ENCODE assay signal across 24 cellular contexts in genomic region chr12:47843226-47843980, GRCh38. TPM values are rescaled to one million over a fixed set of nuclear protein-coding genes. Genes with fewer than 3 reads are reported as not detected.
A peak's percentile ranks its signal among the peaks of the same experiment; 100 is the strongest.
DNase-seq lines count a peak whose midpoint lies in the region; ATAC-seq and TF ChIP-seq lines count a peak whose summit lies in the region.
"Had no signal": no experiment of that assay in that cellular context is flagged by ENCODE, and none has a peak within 500 bp of the region (broad histone marks: within the 10 kb centered on the region; RNA-seq: fewer than 3 reads in every experiment).

No MANE protein-coding gene starts in this region.

- H3K4me1 ChIP-seq in HUES6 (ENCODE audit: control insufficient read depth, insufficient read depth, low read length) (peaks cover 23% of the 10 kb centered on the region), endodermal cell (ENCODE audit: control insufficient read depth, insufficient read depth, low read length) (no peaks in the 10 kb centered on the region), trophoblast cell (ENCODE audit: control insufficient read depth in 1 of 2, insufficient read depth in 2 of 2, low read length in 2 of 2) (peaks cover 2 to 5% of the 10 kb centered on the region in 2 experiments)
- H3K4me1 ChIP-seq: adrenal gland had no signal

- H3K36me3 Mint-ChIP-seq in endodermal cell (ENCODE audit: low read depth), result no peaks in the 10 kb centered on the region

- 69 to 83% methylated on average over 18 to 25 of the region's 25 CpGs for WGBS in endodermal cell (ENCODE audit: insufficient coverage in 1 of 2, insufficient read length in 1 of 2), 2 experiments
- WGBS in trophoblast cell (ENCODE audit: extremely low coverage, insufficient coverage, insufficient read length), result no CpG with 5 or more reads among the region's 25 CpGs

- no peak overlapping the region for H3K18ac ChIP-seq in trophoblast cell (ENCODE audit: low read length)

- H3K27me3 ChIP-seq in HUES6 (ENCODE audit: control insufficient read depth, insufficient read depth, low read length), result peaks cover 13% of the 10 kb centered on the region; the same call in 1 of the 2 replicates
- no peaks in the 10 kb centered on the region for H3K27me3 ChIP-seq in endodermal cell (ENCODE audit: control insufficient read depth, insufficient read depth, low read length, poor library complexity, severe bottlenecking)
- no peaks in the 10 kb centered on the region for H3K27me3 ChIP-seq in trophoblast cell (ENCODE audit: insufficient read depth, low read length)
- H3K27me3 ChIP-seq: adrenal gland, upper lobe of left lung had no signal

- no peak overlapping the region for H4K8ac ChIP-seq in trophoblast cell (ENCODE audit: low read depth, low read length)

- H2BK5ac ChIP-seq in trophoblast cell (ENCODE audit: low read depth, low read length, poor library complexity), result no peak overlapping the region

- H3K4me3 ChIP-seq in HUES6 (ENCODE audit: low read depth, low read length) (peak overlapping the region; percentile 17; the same call in 1 of the 2 replicates), endodermal cell (ENCODE audit: low read length) (no peak overlapping the region), trophoblast cell (ENCODE audit: low read depth, low read length) (no peak overlapping the region)
- H3K4me3 ChIP-seq: adrenal gland, esophagus muscularis mucosa, GM12878, upper lobe of left lung had no signal

- DNase-seq in NCI-H2171 treated with DMSO at 0.1 percent for 48 hours (lab: John Stamatoyannopoulos, UW) (peak; percentile 4), NCI-H2171 (lab: John Stamatoyannopoulos, UW) (no peak), endodermal cell (peak; percentile 87), trophoblast cell (peak; percentile 84 to 91), erythroblast (lab: John Stamatoyannopoulos, UW) (no peak), ureter (ENCODE audit: low spot score) (no peak)
- DNase-seq: activated CD4-positive, alpha-beta T cell treated with anti-CD3 and anti-CD28 coated beads, Interleukin-2, amount 50 U/mL, for 1 hour; activated gamma-delta T cell; AML-193; CD8-positive, alpha-beta memory T cell; effector memory CD8-positive, alpha-beta T cell; foreskin melanocyte; hippocampal formation; NCI-H1694 treated with DMSO at 0.1 percent for 48 hours; NCI-H748 treated with DMSO at 0.1 percent for 48 hours; nephron progenitor cell; SK-N-SH; upper lobe of left lung had no signal

- no peak for TF ChIP-seq POLR2A in erythroblast (IDR thresholded peaks at IDR 0.05; ENCODE audit: low read length)

- H3K79me1 ChIP-seq in trophoblast cell (ENCODE audit: low read length), result no peaks in the 10 kb centered on the region

- no peak overlapping the region for H2BK120ac ChIP-seq in trophoblast cell (ENCODE audit: insufficient read depth, low read length, poor library complexity)

- peaks cover 18% of the 10 kb centered on the region for H3K4me1 Mint-ChIP-seq in endodermal cell

- H2AK5ac ChIP-seq in trophoblast cell (ENCODE audit: low read length), result no peak overlapping the region

- H3K9ac ChIP-seq in HUES6 (ENCODE audit: low read length) (peak overlapping the region; percentile 27), endodermal cell (ENCODE audit: extremely low read depth, low read length, poor library complexity, severe bottlenecking) (no peak overlapping the region), trophoblast cell (ENCODE audit: low read length) (no peak overlapping the region)
- H3K9ac ChIP-seq: SK-N-SH had no signal

- H3K14ac ChIP-seq in trophoblast cell (ENCODE audit: low read length), result no peak overlapping the region

- H4K91ac ChIP-seq in trophoblast cell (ENCODE audit: low read depth, low read length), result no peak overlapping the region

- H2BK12ac ChIP-seq in trophoblast cell (ENCODE audit: low read length), result no peak overlapping the region

- H3K27me3 Mint-ChIP-seq in endodermal cell (ENCODE audit: insufficient read depth), result peaks cover 20% of the 10 kb centered on the region

- H3K36me3 ChIP-seq in HUES6 (ENCODE audit: control insufficient read depth, insufficient read depth, low read length) (no peaks in the 10 kb centered on the region), endodermal cell (ENCODE audit: control insufficient read depth, insufficient read depth, low read length) (no peaks in the 10 kb centered on the region), trophoblast cell (ENCODE audit: control insufficient read depth in 1 of 2, insufficient read depth in 2 of 2, low read length in 2 of 2) (no peaks in the 10 kb centered on the region)
- H3K36me3 ChIP-seq: esophagus muscularis mucosa had no signal

- no peak overlapping the region for H3K4me2 ChIP-seq in trophoblast cell (ENCODE audit: low read length)
- H3K4me2 ChIP-seq: SK-N-SH had no signal

- H2AFZ ChIP-seq in trophoblast cell (ENCODE audit: insufficient read depth, low read length, poor library complexity), result no peak overlapping the region

- H3K27ac ChIP-seq in HUES6 (ENCODE audit: low read depth, low read length) (no peak overlapping the region), endodermal cell (ENCODE audit: low read depth, low read length) (no peak overlapping the region), trophoblast cell (ENCODE audit: low read depth, low read length) (no peak overlapping the region)
- H3K27ac ChIP-seq: 22Rv1, adrenal gland, esophagus muscularis mucosa had no signal

- H4K12ac ChIP-seq in trophoblast cell (ENCODE audit: low read depth, low read length), result no peak overlapping the region

- peak overlapping the region; percentile 40 for H3K27ac Mint-ChIP-seq in endodermal cell
- H3K27ac Mint-ChIP-seq: CD8-positive, alpha-beta memory T cell; effector memory CD8-positive, alpha-beta T cell; nephron progenitor cell had no signal

- no peaks in the 10 kb centered on the region for H3K9me3 Mint-ChIP-seq in endodermal cell
- H3K9me3 Mint-ChIP-seq: CD8-positive, alpha-beta memory T cell; effector memory CD8-positive, alpha-beta T cell; nephron progenitor cell had no signal

- H3K79me2 ChIP-seq in trophoblast cell (ENCODE audit: control insufficient read depth, insufficient read depth, low read length, poor library complexity), result no peaks in the 10 kb centered on the region

- no peak overlapping the region for H3K4me3 Mint-ChIP-seq in endodermal cell
- H3K4me3 Mint-ChIP-seq: CD8-positive, alpha-beta memory T cell; effector memory CD8-positive, alpha-beta T cell; nephron progenitor cell had no signal

- ATAC-seq in HG03097 (IDR thresholded peaks at IDR 0.05; ENCODE audit: low FRiP score, unreplicated experiment), result no peak
- ATAC-seq: effector memory CD8-positive, alpha-beta T cell; GM12878 had no signal

- H3K9me3 ChIP-seq in HUES6 (ENCODE audit: control insufficient read depth, insufficient read depth, low read depth, low read length), result no peaks in the 10 kb centered on the region
- no peaks in the 10 kb centered on the region for H3K9me3 ChIP-seq in endodermal cell (ENCODE audit: control insufficient read depth, low read length)
- no peaks in the 10 kb centered on the region for H3K9me3 ChIP-seq in trophoblast cell (ENCODE audit: insufficient read depth, low read depth, low read length)
- H3K9me3 ChIP-seq: adrenal gland, esophagus muscularis mucosa, SK-N-SH, upper lobe of left lung had no signal

- H3K23ac ChIP-seq in trophoblast cell (ENCODE audit: low read length), result no peak overlapping the region

- no peak overlapping the region for H3K4ac ChIP-seq in trophoblast cell (ENCODE audit: low read depth, low read length)

- TF ChIP-seq CTCF in endodermal cell (conservative IDR thresholded peaks at IDR 0.05), result peak; percentile 28

RNA-seq across cellular contexts. Expression of gene HDAC7, which starts 23.7 kb away (rescaled TPM):
- 100 to 1,000 TPM; 146 to 154 TPM for total RNA-seq in endodermal cell
- 73.0 TPM for polyA plus RNA-seq in endodermal cell (2013, experiment 1 of 2)
- polyA plus RNA-seq in endodermal cell (2013, experiment 2 of 2), result 68.5 TPM
- 47.8 and 51.3 TPM in 2 replicates for polyA plus RNA-seq in trophoblast cell (2013)
- total RNA-seq in ureter, result 144 TPM

Comparison
In these comparisons a context has a peak if more than half of its experiments do, and no peak if none do; other contexts are left out.
1. DNase-seq: peak in NCI-H2171 treated with DMSO at 0.1 percent for 48 hours (single experiment), endodermal cell (single experiment) and trophoblast cell (2 of 2); none in NCI-H2171 (single experiment), erythroblast (0 of 2) and ureter (single experiment).